ENCODE assay signal across 17 cellular contexts in genomic region chr7:29156798-29157461, GRCh38. TPM values are rescaled to one million over a fixed set of nuclear protein-coding genes. Genes with fewer than 3 reads are reported as not detected.
DNase-seq lines count a peak whose midpoint lies in the region; ATAC-seq and TF ChIP-seq lines count a peak whose summit lies in the region.
"Had no signal": no experiment of that assay in that cellular context is flagged by ENCODE, and none has a peak within 500 bp of the region (broad histone marks: within the 10 kb centered on the region; RNA-seq: fewer than 3 reads in every experiment).

No MANE protein-coding gene starts in this region.

- no peaks in the 10 kb centered on the region for H3K9me3 ChIP-seq in CD4-positive, alpha-beta T cell (ENCODE audit: control insufficient read depth, low read length)
- H3K9me3 ChIP-seq: pancreas, spleen had no signal

- H3K36me3 Mint-ChIP-seq in CD4-positive, alpha-beta T cell (ENCODE audit: low read depth), result no peaks in the 10 kb centered on the region
- H3K36me3 Mint-ChIP-seq in GM23338 (ENCODE audit: low read depth) (peaks cover 21% of the 10 kb centered on the region), glutamatergic neuron (ENCODE audit: unreplicated experiment) (no peaks in the 10 kb centered on the region)
- H3K36me3 Mint-ChIP-seq in activated T-cell treated with anti-CD3 and anti-CD28 coated beads, Interleukin-2, amount 50 U/mL, for 24 hours (ENCODE audit: low read depth), result no peaks in the 10 kb centered on the region

- ATAC-seq in CD4-positive, alpha-beta T cell (ENCODE audit: poor library complexity), result peak; percentile 57
- ATAC-seq in GM23338, result peak; percentile 58
- ATAC-seq: activated T-helper 17 cell treated with anti-CD3 and anti-CD28 coated beads, Interleukin-2, amount 50 U/mL, for 72 hours; GM12878; pancreas; stimulated activated naive CD8-positive, alpha-beta T cell treated with anti-CD3 and anti-CD28 coated beads, Interleukin-15, amount 100 ng/mL, for 72 hours had no signal

- H3K79me2 ChIP-seq in GM23338 (replicated peaks; ENCODE audit: insufficient read depth), result no peaks in the 10 kb centered on the region

- no peak overlapping the region for H2AFZ ChIP-seq in GM23338

- H3K27me3 ChIP-seq in CD4-positive, alpha-beta T cell (ENCODE audit: control insufficient read depth, insufficient read depth, low read length), result no peaks in the 10 kb centered on the region
- H3K27me3 ChIP-seq in GM23338 (ENCODE audit: insufficient read depth), result no peaks in the 10 kb centered on the region
- H3K27me3 ChIP-seq: pancreas, spleen had no signal

- peaks cover 9% of the 10 kb centered on the region for H3K4me1 Mint-ChIP-seq in CD4-positive, alpha-beta T cell (ENCODE audit: low read depth)
- H3K4me1 Mint-ChIP-seq in GM23338 (peaks cover 26% of the 10 kb centered on the region), glutamatergic neuron (ENCODE audit: low read depth, unreplicated experiment) (peaks cover 13% of the 10 kb centered on the region)
- H3K4me1 Mint-ChIP-seq in activated T-cell treated with anti-CD3 and anti-CD28 coated beads, Interleukin-2, amount 50 U/mL, for 24 hours (ENCODE audit: low read depth), result peaks cover 6% of the 10 kb centered on the region
- H3K4me1 Mint-ChIP-seq: activated T-helper 17 cell treated with anti-CD3 and anti-CD28 coated beads, Interleukin-2, amount 50 U/mL, for 72 hours had no signal

- peaks cover 21% of the 10 kb centered on the region for H3K27me3 Mint-ChIP-seq in CD4-positive, alpha-beta T cell
- peaks cover 6% of the 10 kb centered on the region for H3K27me3 Mint-ChIP-seq in GM23338 (ENCODE audit: insufficient read depth, low read depth, poor library complexity)
- no peaks in the 10 kb centered on the region for H3K27me3 Mint-ChIP-seq in glutamatergic neuron (ENCODE audit: unreplicated experiment)
- H3K27me3 Mint-ChIP-seq in activated T-cell treated with anti-CD3 and anti-CD28 coated beads, Interleukin-2, amount 50 U/mL, for 24 hours, result peaks cover 25% of the 10 kb centered on the region

- H3K9me3 Mint-ChIP-seq in CD4-positive, alpha-beta T cell, result no peaks in the 10 kb centered on the region
- H3K9me3 Mint-ChIP-seq in GM23338, result peaks cover 8% of the 10 kb centered on the region; the same call in 2 of the 3 replicates
- no peaks in the 10 kb centered on the region for H3K9me3 Mint-ChIP-seq in glutamatergic neuron (ENCODE audit: unreplicated experiment)
- H3K9me3 Mint-ChIP-seq in activated T-cell treated with anti-CD3 and anti-CD28 coated beads, Interleukin-2, amount 50 U/mL, for 24 hours, result no peaks in the 10 kb centered on the region
- H3K9me3 Mint-ChIP-seq: activated T-helper 17 cell treated with anti-CD3 and anti-CD28 coated beads, Interleukin-2, amount 50 U/mL, for 72 hours; stimulated activated naive CD8-positive, alpha-beta T cell treated with anti-CD3 and anti-CD28 coated beads, Interleukin-15, amount 100 ng/mL, for 72 hours had no signal

- peak overlapping the region; percentile 10; the same call in 1 of the 2 replicates for H3K4me2 ChIP-seq in GM23338

- peaks cover 17% of the 10 kb centered on the region for H3K4me1 ChIP-seq in GM23338 (ENCODE audit: insufficient read depth)
- H3K4me1 ChIP-seq: pancreas had no signal

- H3K4me3 Mint-ChIP-seq in CD4-positive, alpha-beta T cell, result no peak overlapping the region
- H3K4me3 Mint-ChIP-seq in GM23338, result peak overlapping the region; percentile 17; the same call in 1 of the 3 replicates
- no peak overlapping the region for H3K4me3 Mint-ChIP-seq in glutamatergic neuron (ENCODE audit: unreplicated experiment)
- no peak overlapping the region for H3K4me3 Mint-ChIP-seq in activated T-cell treated with anti-CD3 and anti-CD28 coated beads, Interleukin-2, amount 50 U/mL, for 24 hours
- H3K4me3 Mint-ChIP-seq: activated T-helper 17 cell treated with anti-CD3 and anti-CD28 coated beads, Interleukin-2, amount 50 U/mL, for 72 hours had no signal

- no peak overlapping the region for H3K27ac ChIP-seq in CD4-positive, alpha-beta T cell (ENCODE audit: low read depth, low read length)
- H3K27ac ChIP-seq in GM23338 (ENCODE audit: low read depth) (no peak overlapping the region), substantia nigra (ENCODE audit: low read depth, low read length, poor library complexity, severe bottlenecking) (no peak overlapping the region)
- H3K27ac ChIP-seq: coronary artery, pancreas, spleen had no signal

- H3K4me3 ChIP-seq in GM23338, result no peak overlapping the region
- H3K4me3 ChIP-seq: coronary artery, GM12878, pancreas, spleen had no signal

- POLR2A ChIA-PET in CD4-positive, alpha-beta T cell (lab: Charles Lee), result no interaction called here

- H4K20me1 ChIP-seq in GM23338 (replicated peaks; ENCODE audit: insufficient read depth), result no peaks in the 10 kb centered on the region

- H3K9me2 ChIP-seq in GM23338 (ENCODE audit: insufficient read depth), result no peaks in the 10 kb centered on the region

- no peak for DNase-seq in CD4-positive, alpha-beta T cell
- peak; percentile 36 for DNase-seq in GM23338 (ENCODE audit: low spot score)
- peak; percentile 37 for DNase-seq in NCI-H345 treated with DMSO at 0.1 percent for 48 hours (lab: John Stamatoyannopoulos, UW; ENCODE audit: unreplicated experiment)
- no peak for DNase-seq in glutamatergic neuron
- no peak for DNase-seq in activated T-cell treated with anti-CD3 and anti-CD28 coated beads, Interleukin-2, amount 50 U/mL, for 24 hours
- DNase-seq in substantia nigra (lab: John Stamatoyannopoulos, UW), result no peak
- DNase-seq in DMS153 treated with DMSO at 0.1 percent for 48 hours (lab: John Stamatoyannopoulos, UW; ENCODE audit: unreplicated experiment), result no peak
- DNase-seq: activated CD4-positive, alpha-beta T cell treated with anti-CD3 and anti-CD28 coated beads, Interleukin-2, amount 50 U/mL, for 4 hours; C1 segment of cervical spinal cord; IMR-90; kidney glomerular epithelial cell; pancreas; spleen; stimulated activated naive CD8-positive, alpha-beta T cell treated with anti-CD3 and anti-CD28 coated beads, Interleukin-15, amount 100 ng/mL, for 72 hours had no signal

- no peaks in the 10 kb centered on the region for H3K36me3 ChIP-seq in GM23338 (ENCODE audit: insufficient read depth)
- H3K36me3 ChIP-seq: pancreas, spleen had no signal

- intact Hi-C loops in CD4-positive, alpha-beta T cell (cut with DNase I, micrococcal nuclease), result no loop called here

- no peak overlapping the region for H3K27ac Mint-ChIP-seq in CD4-positive, alpha-beta T cell
- H3K27ac Mint-ChIP-seq in GM23338 (no peak overlapping the region), glutamatergic neuron (ENCODE audit: unreplicated experiment) (no peak overlapping the region)
- H3K27ac Mint-ChIP-seq in activated T-cell treated with anti-CD3 and anti-CD28 coated beads, Interleukin-2, amount 50 U/mL, for 24 hours, result no peak overlapping the region
- H3K27ac Mint-ChIP-seq: activated T-helper 17 cell treated with anti-CD3 and anti-CD28 coated beads, Interleukin-2, amount 50 U/mL, for 72 hours; stimulated activated naive CD8-positive, alpha-beta T cell treated with anti-CD3 and anti-CD28 coated beads, Interleukin-15, amount 100 ng/mL, for 72 hours had no signal

- TF ChIP-seq CTCF in CD4-positive, alpha-beta T cell (IDR thresholded peaks at IDR 0.05), result no peak
- TF ChIP-seq CTCF in GM23338 (conservative IDR thresholded peaks at IDR 0.05; ENCODE audit: low read depth in 2 of 2) (peak in 1 of 2 experiments; percentile 12; a peak in 1 of 4 replicates), glutamatergic neuron (IDR thresholded peaks at IDR 0.05; ENCODE audit: partially characterized antibody, unreplicated experiment) (peak; percentile 50)

- H3F3A ChIP-seq in GM23338 (replicated peaks; ENCODE audit: low read depth), result no peaks in the 10 kb centered on the region

- CTCF ChIA-PET in CD4-positive, alpha-beta T cell (lab: Charles Lee), result interaction anchor here (1.1 kb wide), 1 partner anchor 252 kb away, joined by 3 read pairs; no protein-coding TSS in a partner anchor

TF ChIP-seq in GM23338, 12 proteins besides CTCF, POLR2A, EP300 and RAD21 (continues in another document):
- no peak for TF ChIP-seq EZH2 (IDR thresholded peaks at IDR 0.05; ENCODE audit: low read depth, unreplicated experiment)
- no peak for TF ChIP-seq ZNF331 (CRISPR knock-in tag; IDR thresholded peaks at IDR 0.05; ENCODE audit: low read depth)

RNA-seq across cellular contexts. Expression of gene CPVL, which starts 10.6 kb away (rescaled TPM):
- total RNA-seq in CD4-positive, alpha-beta T cell, result 1 to 10 TPM; 3.8 to 4.5 TPM
- 33.3 and 37.8 TPM in 2 replicates for total RNA-seq in GM23338 (2014; rRNA removed; shearing (Covaris generic))
- polyA plus RNA-seq in GM23338 (2016; fragmentation: Nextera tagmentation; extraction: Ambion mirVana), result 31.9 and 36.5 TPM in 2 replicates
- total RNA-seq in glutamatergic neuron (ENCODE audit: unreplicated experiment), result 20.3 TPM
- total RNA-seq: IMR-90 had no signal
- polyA plus RNA-seq: GM12878, IMR-90 had no signal

RNA-seq across cellular contexts. Expression of gene CHN2, which starts 37.6 kb away (rescaled TPM):
- total RNA-seq in CD4-positive, alpha-beta T cell, result 1 to 10 TPM; 2.1 to 3.5 TPM
- 7.5 and 8.8 TPM in 2 replicates for total RNA-seq in GM23338 (2014; rRNA removed; shearing (Covaris generic))
- polyA plus RNA-seq in GM23338 (2016; fragmentation: Nextera tagmentation; extraction: Ambion mirVana), result 6.1 and 9.2 TPM in 2 replicates
- 63.2 TPM for total RNA-seq in glutamatergic neuron (ENCODE audit: unreplicated experiment)
- total RNA-seq: IMR-90 had no signal
- polyA plus RNA-seq: IMR-90 had no signal

Comparison
In these comparisons a context has a peak if more than half of its experiments do, and no peak if none do; other contexts are left out.
1. DNase-seq: peak in GM23338 (single experiment) and NCI-H345 treated with DMSO at 0.1 percent for 48 hours (single experiment); none in CD4-positive, alpha-beta T cell (0 of 10), glutamatergic neuron (single experiment), activated T-cell treated with anti-CD3 and anti-CD28 coated beads, Interleukin-2, amount 50 U/mL, for 24 hours (single experiment), substantia nigra (0 of 49) and DMS153 treated with DMSO at 0.1 percent for 48 hours (single experiment).